Comparison of ENCODE assay signal across 8 cellular contexts in the genomic region with DNA sequence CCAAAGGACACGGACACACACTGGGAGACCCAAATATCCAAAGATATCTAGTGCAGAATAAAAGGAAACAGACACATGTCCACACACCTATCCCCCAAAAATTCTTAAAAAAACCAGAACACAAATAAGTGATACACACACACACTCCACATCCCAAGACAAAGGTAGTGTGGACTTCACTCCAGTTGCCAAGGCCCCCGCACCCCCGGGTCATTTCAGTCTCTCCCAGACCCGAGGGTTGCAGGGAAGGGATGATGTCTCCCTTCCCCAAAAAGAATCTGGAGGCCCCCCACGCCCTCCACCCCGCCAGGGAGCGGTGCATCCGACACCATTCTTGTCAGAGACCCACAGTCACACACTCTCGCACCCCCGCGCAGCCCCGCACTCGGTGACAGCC. TPM values are rescaled to one million over a fixed set of nuclear protein-coding genes. Genes with fewer than 3 reads are reported as not detected.
DNase-seq lines count a peak whose midpoint lies in the region; ATAC-seq and TF ChIP-seq lines count a peak whose summit lies in the region.

No MANE protein-coding gene starts in this region.

- no peaks in the 10 kb centered on the region for H3K36me3 ChIP-seq in CD8-positive, alpha-beta T cell (ENCODE audit: insufficient read depth, low read length)
- H3K36me3 ChIP-seq in MG63, result no peaks in the 10 kb centered on the region; the same call in 1 of the 2 replicates

- no peaks in the 10 kb centered on the region for H3K36me3 Mint-ChIP-seq in CD8-positive, alpha-beta T cell
- no peaks in the 10 kb centered on the region for H3K36me3 Mint-ChIP-seq in dendritic cell treated with granulocyte-macrophage colony-stimulating factor and Interleukin-4, amounts not matched to agents 40 ng/mL and 50 ng/mL, for 4 days (ENCODE audit: low read depth)
- no peaks in the 10 kb centered on the region for H3K36me3 Mint-ChIP-seq in osteocyte (ENCODE audit: unreplicated experiment)

- peak overlapping the region; percentile 42 for H3K4me3 Mint-ChIP-seq in CD8-positive, alpha-beta T cell
- H3K4me3 Mint-ChIP-seq in dendritic cell treated with granulocyte-macrophage colony-stimulating factor and Interleukin-4, amounts not matched to agents 40 ng/mL and 50 ng/mL, for 4 days, result peak overlapping the region; percentile 64
- H3K4me3 Mint-ChIP-seq in osteocyte (ENCODE audit: unreplicated experiment), result peak overlapping the region; percentile 82

- peaks cover 58% of the 10 kb centered on the region for H3K27me3 Mint-ChIP-seq in CD8-positive, alpha-beta T cell (ENCODE audit: low read depth)
- peaks cover 79% of the 10 kb centered on the region for H3K27me3 Mint-ChIP-seq in dendritic cell treated with granulocyte-macrophage colony-stimulating factor and Interleukin-4, amounts not matched to agents 40 ng/mL and 50 ng/mL, for 4 days
- no peaks in the 10 kb centered on the region for H3K27me3 Mint-ChIP-seq in osteocyte (ENCODE audit: unreplicated experiment)

- H3K27ac ChIP-seq in CD8-positive, alpha-beta T cell (ENCODE audit: low read depth, low read length), result no peak overlapping the region

- no peaks in the 10 kb centered on the region for H3K9me3 ChIP-seq in CD8-positive, alpha-beta T cell (ENCODE audit: low read length)
- no peaks in the 10 kb centered on the region for H3K9me3 ChIP-seq in MG63

- H3K4me3 ChIP-seq in CD8-positive, alpha-beta T cell (ENCODE audit: low read depth, low read length), result peak overlapping the region; percentile 3
- H3K4me3 ChIP-seq in MG63, result peak overlapping the region; percentile 68

- POLR2A ChIA-PET in CD8-positive, alpha-beta T cell (lab: Charles Lee), result no interaction called here

- intact Hi-C loops in CD8-positive, alpha-beta T cell (cut with DNase I, micrococcal nuclease), result loop anchor here in 1 of 2 experiments (10.0 kb wide), 1 partner anchor 179 kb away; no protein-coding TSS in a partner anchor
- intact Hi-C loops in dendritic cell treated with granulocyte-macrophage colony-stimulating factor and Interleukin-4, amounts not matched to agents 40 ng/mL and 50 ng/mL, for 4 days (cut with micrococcal nuclease), result loop anchor here (10.0 kb wide), 1 partner anchor 319 kb away; the partner anchor contains the start of genes SIPA1L3 and WDR87

- CTCF ChIA-PET in CD8-positive, alpha-beta T cell (lab: Charles Lee), result no interaction called here

- DNase-seq in CD8-positive, alpha-beta T cell, result no peak
- no peak for DNase-seq in MG63
- DNase-seq in osteocyte (ENCODE audit: extremely low spot score, unreplicated experiment), result no peak
- no peak for DNase-seq in cerebellar cortex (ENCODE audit: low spot score)
- DNase-seq in NCI-H226, result no peak

- peaks cover 22% of the 10 kb centered on the region for H3K4me1 Mint-ChIP-seq in CD8-positive, alpha-beta T cell (ENCODE audit: low read depth)
- peaks cover 12% of the 10 kb centered on the region for H3K4me1 Mint-ChIP-seq in dendritic cell treated with granulocyte-macrophage colony-stimulating factor and Interleukin-4, amounts not matched to agents 40 ng/mL and 50 ng/mL, for 4 days (ENCODE audit: low read depth)
- peaks cover 20% of the 10 kb centered on the region for H3K4me1 Mint-ChIP-seq in osteocyte (ENCODE audit: unreplicated experiment)

- TF ChIP-seq CTCF in CD8-positive, alpha-beta T cell (IDR thresholded peaks at IDR 0.05), result no peak
- TF ChIP-seq CTCF in osteocyte (IDR thresholded peaks at IDR 0.05), result no peak

- peaks cover 28% of the 10 kb centered on the region for H3K27me3 ChIP-seq in CD8-positive, alpha-beta T cell (ENCODE audit: insufficient read depth, low read length)
- no peaks in the 10 kb centered on the region for H3K27me3 ChIP-seq in MG63

- no peak overlapping the region for H3K27ac Mint-ChIP-seq in CD8-positive, alpha-beta T cell
- no peak overlapping the region for H3K27ac Mint-ChIP-seq in dendritic cell treated with granulocyte-macrophage colony-stimulating factor and Interleukin-4, amounts not matched to agents 40 ng/mL and 50 ng/mL, for 4 days
- no peak overlapping the region for H3K27ac Mint-ChIP-seq in osteocyte (ENCODE audit: unreplicated experiment)

- no peak for ATAC-seq in CD8-positive, alpha-beta T cell
- ATAC-seq in HG03108 (IDR thresholded peaks at IDR 0.05; ENCODE audit: unreplicated experiment) (no peak), GM19035 (IDR thresholded peaks at IDR 0.05; ENCODE audit: unreplicated experiment) (no peak)

- H3K4me1 ChIP-seq in CD8-positive, alpha-beta T cell (ENCODE audit: insufficient read depth, low read length), result peaks cover 13% of the 10 kb centered on the region

- H3K9me3 Mint-ChIP-seq in CD8-positive, alpha-beta T cell, result no peaks in the 10 kb centered on the region
- H3K9me3 Mint-ChIP-seq in dendritic cell treated with granulocyte-macrophage colony-stimulating factor and Interleukin-4, amounts not matched to agents 40 ng/mL and 50 ng/mL, for 4 days, result no peaks in the 10 kb centered on the region
- no peaks in the 10 kb centered on the region for H3K9me3 Mint-ChIP-seq in osteocyte (ENCODE audit: unreplicated experiment)

RNA-seq across cellular contexts. Expression of gene DPF1, which starts 0.4 kb away (rescaled TPM):
- total RNA-seq in CD8-positive, alpha-beta T cell, result not detected
- 6.9 and 7.0 TPM in 2 replicates for total RNA-seq in MG63 (2014; rRNA removed; shearing (Covaris generic); ENCODE audit: low replicate concordance)
- total RNA-seq in osteocyte, result 0.63 and 2.2 TPM in 2 replicates

RNA-seq across cellular contexts. Expression of gene PPP1R14A, which starts 32.6 kb away (rescaled TPM):
- not detected for total RNA-seq in CD8-positive, alpha-beta T cell
- 1.0 TPM in 1 of 2 replicates, not detected in the other for total RNA-seq in MG63 (2014; rRNA removed; shearing (Covaris generic); ENCODE audit: low replicate concordance)
- 45.1 TPM in 2 replicates for total RNA-seq in osteocyte

RNA-seq across cellular contexts. Expression of gene SPINT2, which starts 40.8 kb away (rescaled TPM):
- 10 to 100 TPM; 35.7 to 38.2 TPM for total RNA-seq in CD8-positive, alpha-beta T cell
- total RNA-seq in MG63 (2014; rRNA removed; shearing (Covaris generic); ENCODE audit: low replicate concordance), result 1.8 and 7.7 TPM in 2 replicates
- 29.5 and 30.4 TPM in 2 replicates for total RNA-seq in osteocyte

Comparison
In these comparisons a context has a peak if more than half of its experiments do, and no peak if none do; other contexts are left out.
1. RNA of gene PPP1R14A, which starts 32.6 kb away (total RNA-seq): 45.1 TPM in osteocyte; 1.0 TPM in MG63 and not detected in CD8-positive, alpha-beta T cell; every median in the first group is over 10 times any median in the second.
2. Peak in every context shown above with its lines, with median percentiles within 50 percentile points of each other: H3K4me3 Mint-ChIP-seq.